Comparison of ENCODE assay signal across 9 cellular contexts in genomic region chrX:46587158-46587557, GRCh38. TPM values are rescaled to one million over a fixed set of nuclear protein-coding genes. Genes with fewer than 3 reads are reported as not detected.
DNase-seq lines count a peak whose midpoint lies in the region; ATAC-seq, FAIRE-seq and TF ChIP-seq lines count a peak whose summit lies in the region.
"Had no signal": no experiment of that assay in that cellular context is flagged by ENCODE, and none has a peak within 500 bp of the region (broad histone marks: within the 10 kb centered on the region; RNA-seq: fewer than 3 reads in every experiment).

No MANE protein-coding gene starts in this region.

- no peaks in the 10 kb centered on the region for H4K20me1 ChIP-seq in GM23338 (replicated peaks; ENCODE audit: insufficient read depth)

- H3K4me3 Mint-ChIP-seq in GM23338 (peak overlapping the region; percentile 39; the same call in 2 of the 3 replicates), T-cell (peak overlapping the region; percentile 2 to 69 (median 50))

- DNase-seq in GM12892 (ENCODE audit: insufficient read length) (no peak), GM23338 (ENCODE audit: low spot score) (no peak), T-cell (no peak), iris pigment epithelial cell (ENCODE audit: low read depth) (peak; percentile 74), DMS 273 (lab: John Stamatoyannopoulos, UW; ENCODE audit: unreplicated experiment) (no peak), iPS-NIHi7 (ENCODE audit: extremely low spot score) (no peak), D341Med (ENCODE audit: low spot score) (no peak)
- DNase-seq: transverse colon had no signal

- no peaks in the 10 kb centered on the region for H3F3A ChIP-seq in GM23338 (replicated peaks; ENCODE audit: low read depth)

- H3K27ac Mint-ChIP-seq in GM23338 (no peak overlapping the region), T-cell (peak overlapping the region; percentile 93)

- no peak for TF ChIP-seq CTCF in GM23338 (conservative IDR thresholded peaks at IDR 0.05; ENCODE audit: low read depth in 2 of 2)

- CTCF ChIA-PET in T-cell (lab: Charles Lee) = interaction anchor here in 1 of 2 donors (0.6 to 1.2 kb wide), 3 partner anchors 8 to 813 kb away, joined by 3 to 10 read pairs (median 5); no protein-coding TSS in a partner anchor

- H3K4me1 Mint-ChIP-seq in GM23338 (peaks cover 52% of the 10 kb centered on the region), T-cell (peaks cover 22 to 57% (median 49%) of the 10 kb centered on the region in 3 donors)

- H3K4me3 ChIP-seq in GM23338 = peak overlapping the region; percentile 39
- H3K4me3 ChIP-seq: transverse colon had no signal

- no peaks in the 10 kb centered on the region for H3K9me2 ChIP-seq in GM23338 (ENCODE audit: insufficient read depth)

- peaks cover 3% of the 10 kb centered on the region for H3K27me3 Mint-ChIP-seq in GM23338 (ENCODE audit: insufficient read depth, low read depth, poor library complexity)
- no peaks in the 10 kb centered on the region for H3K27me3 Mint-ChIP-seq in T-cell

- no peaks in the 10 kb centered on the region for H3K36me3 ChIP-seq in GM23338 (ENCODE audit: insufficient read depth)
- H3K36me3 ChIP-seq: transverse colon had no signal

- H3K4me2 ChIP-seq in GM23338 = peak overlapping the region; percentile 64

- H3K27me3 ChIP-seq in GM23338 (ENCODE audit: insufficient read depth) = no peaks in the 10 kb centered on the region
- H3K27me3 ChIP-seq: transverse colon had no signal

- H3K36me3 Mint-ChIP-seq in GM23338 (ENCODE audit: low read depth) (peaks cover 3% of the 10 kb centered on the region; the same call in 2 of the 3 replicates), T-cell (no peaks in the 10 kb centered on the region)

- FAIRE-seq in GM12892 (lab: Jason Lieb, UNC) = peak; percentile 67

- POLR2A ChIA-PET in T-cell (lab: Charles Lee) = no interaction called here

- H2AFZ ChIP-seq in GM23338 = no peak overlapping the region

- H3K9me3 Mint-ChIP-seq in GM23338 (no peaks in the 10 kb centered on the region), T-cell (no peaks in the 10 kb centered on the region)

- H3K79me2 ChIP-seq in GM23338 (replicated peaks; ENCODE audit: insufficient read depth) = peaks cover 56% of the 10 kb centered on the region

- ATAC-seq in GM23338 = peak; percentile 37
- ATAC-seq in T-cell (replicated peaks in 1 of 4) = no peak
- no peak for ATAC-seq in GM19397 (IDR thresholded peaks at IDR 0.05; ENCODE audit: unreplicated experiment)

- no peak overlapping the region for H3K27ac ChIP-seq in GM23338 (ENCODE audit: low read depth)

- H3K4me1 ChIP-seq in GM23338 (ENCODE audit: insufficient read depth) = peaks cover 41% of the 10 kb centered on the region
- H3K4me1 ChIP-seq: transverse colon had no signal

- no peak for TF ChIP-seq POLR2A in GM12892 (IDR thresholded peaks at IDR 0.05; ENCODE audit: low read depth, low read length)

TF ChIP-seq in GM23338, 12 proteins besides CTCF, POLR2A, EP300 and RAD21:
- TF ChIP-seq EZH2 (IDR thresholded peaks at IDR 0.05; ENCODE audit: low read depth, unreplicated experiment) (no peak), NANOG (IDR thresholded peaks at IDR 0.05; ENCODE audit: borderline replicate concordance) (no peak), REST (IDR thresholded peaks at IDR 0.05; ENCODE audit: unreplicated experiment) (no peak), ZNF114 (CRISPR knock-in tag; IDR thresholded peaks at IDR 0.05) (no peak), CREB1 (CRISPR knock-in tag; IDR thresholded peaks at IDR 0.05; ENCODE audit: low read depth) (no peak)

RNA-seq across cellular contexts. Expression of gene CHST7, which starts 13.6 kb away (rescaled TPM):
- polyA plus RNA-seq in GM12892 (2012; ENCODE audit: missing spikeins) = 2.3 TPM
- 23.9 and 27.2 TPM in 2 replicates for total RNA-seq in GM23338 (2014; rRNA removed; shearing (Covaris generic))
- polyA plus RNA-seq in GM23338 (2016; fragmentation: Nextera tagmentation; extraction: Ambion mirVana) = 7.6 and 8.7 TPM in 2 replicates
- 1 to 10 TPM; 3.3 to 8.0 (median 6.4) TPM for total RNA-seq in T-cell

RNA-seq across cellular contexts. Expression of gene ZNF674, which starts 41.9 kb away (rescaled TPM):
- 2.9 TPM for polyA plus RNA-seq in GM12892 (2012; ENCODE audit: missing spikeins)
- total RNA-seq in GM23338 (2014; rRNA removed; shearing (Covaris generic)) = 5.5 and 5.8 TPM in 2 replicates
- polyA plus RNA-seq in GM23338 (2016; fragmentation: Nextera tagmentation; extraction: Ambion mirVana) = 2.6 and 3.0 TPM in 2 replicates
- total RNA-seq in T-cell = 1 to 10 TPM; 3.2 to 5.5 (median 4.6) TPM
